Comparison of ENCODE assay signal across 19 cellular contexts in genomic region chr22:48779661-48780596, GRCh38.
"Had no signal": no experiment of that assay in that cellular context is flagged by ENCODE, and none has a peak within 500 bp of the region (broad histone marks: within the 10 kb centered on the region; RNA-seq: fewer than 3 reads in every experiment).

No MANE protein-coding gene starts in this region.

- H3K27ac ChIP-seq: dorsolateral prefrontal cortex, heart left ventricle, lower lobe of right lung, parathyroid adenoma, SJCRH30, thoracic aorta, VCaP had no signal

- H3K4me3 Mint-ChIP-seq: activated naive CD8-positive, alpha-beta T cell treated with anti-CD3 and anti-CD28 coated beads for 36 hours; activated T-helper 1 cell treated with anti-CD3 and anti-CD28 coated beads, Interleukin-12 subunit alpha, Interleukin-12 subunit beta, Interleukin-2, Interleukin-4 antibody, amounts not matched to agents 30 ng/mL and 10 ng/mL and 1 ng/mL, durations not matched to agents 14 hours and 24 hours and 36 hours; central memory CD8-positive, alpha-beta T cell; naive B cell; T-cell; T-helper 2 cell treated with Interferon-gamma antibody and Interleukin-4, amounts not matched to agents 5 μg/mL and 100 μg/mL, for 36 hours; type B pancreatic cell had no signal

- H3K27ac Mint-ChIP-seq: activated naive CD8-positive, alpha-beta T cell treated with anti-CD3 and anti-CD28 coated beads for 36 hours; activated T-helper 1 cell treated with anti-CD3 and anti-CD28 coated beads, Interleukin-12 subunit alpha, Interleukin-12 subunit beta, Interleukin-2, Interleukin-4 antibody, amounts not matched to agents 30 ng/mL and 10 ng/mL and 1 ng/mL, durations not matched to agents 14 hours and 24 hours and 36 hours; naive B cell; T-cell; T-helper 2 cell treated with Interferon-gamma antibody and Interleukin-4, amounts not matched to agents 5 μg/mL and 100 μg/mL, for 36 hours; type B pancreatic cell had no signal

- DNase-seq: activated CD4-positive, CD25-positive, alpha-beta regulatory T cell treated with anti-CD3 and anti-CD28 coated beads, Interleukin-2, amount 50 U/mL, for 72 hours; activated naive CD4-positive, alpha-beta T cell; activated naive CD8-positive, alpha-beta T cell treated with anti-CD3 and anti-CD28 coated beads for 36 hours; lower lobe of right lung; naive B cell; SJCRH30; stimulated activated CD4-positive, alpha-beta T cell treated with anti-CD3 and anti-CD28 coated beads, Interleukin-4, amount 100 ng/mL, for 24 hours; stimulated activated naive CD4-positive, alpha-beta T cell treated with Interleukin-2 at 50 U/mL for 16 hours had no signal

- H3K4me3 ChIP-seq: dorsolateral prefrontal cortex, heart left ventricle, lower lobe of right lung, SJCRH30, smooth muscle cell, thoracic aorta had no signal

- H3K36me3 Mint-ChIP-seq: activated naive CD8-positive, alpha-beta T cell treated with anti-CD3 and anti-CD28 coated beads for 36 hours; T-cell; type B pancreatic cell had no signal

- H3K9me3 ChIP-seq: lower lobe of right lung, SJCRH30, thoracic aorta had no signal

- H3K4me1 Mint-ChIP-seq: activated naive CD8-positive, alpha-beta T cell treated with anti-CD3 and anti-CD28 coated beads for 36 hours; central memory CD8-positive, alpha-beta T cell; naive B cell; T-cell had no signal

- H3K27me3 Mint-ChIP-seq: type B pancreatic cell had no signal

- H3K36me3 ChIP-seq: heart left ventricle, lower lobe of right lung, SJCRH30, thoracic aorta had no signal

- H3K4me1 ChIP-seq: heart left ventricle, lower lobe of right lung, parathyroid adenoma, SJCRH30 had no signal

- H3K9me3 Mint-ChIP-seq: type B pancreatic cell had no signal

- H3K27me3 ChIP-seq: dorsolateral prefrontal cortex had no signal
